In the genomic region with DNA sequence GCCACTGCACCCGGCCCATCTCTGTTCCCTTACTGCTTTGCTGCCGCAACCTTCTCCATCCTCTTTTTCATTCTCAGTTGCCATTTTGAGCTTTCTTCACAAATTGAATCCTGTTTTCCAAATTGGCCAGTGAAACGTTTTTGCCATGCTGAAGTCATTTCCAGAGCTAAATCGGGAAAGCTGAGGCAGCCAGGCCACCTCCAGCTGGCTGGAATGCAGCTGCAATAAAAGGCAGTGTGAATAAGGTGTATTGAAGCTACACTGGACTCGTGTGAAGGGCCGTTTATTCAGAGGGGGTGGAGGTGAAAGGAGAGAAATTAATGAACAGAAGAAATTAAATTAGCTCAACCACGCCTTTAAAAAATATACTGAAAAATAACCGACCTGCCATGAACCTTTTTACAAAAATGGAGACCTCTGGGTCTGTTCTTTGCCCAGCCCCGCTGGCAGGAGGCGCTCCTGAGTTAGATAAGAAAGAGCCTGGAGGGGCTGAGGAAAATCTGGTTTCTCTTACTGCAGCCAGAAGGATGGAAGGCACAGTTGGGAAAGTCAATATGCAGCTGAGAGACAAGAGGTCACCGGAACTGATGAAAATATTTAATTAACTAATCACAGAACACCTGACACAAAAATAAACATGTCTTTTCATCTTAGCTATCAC, we compare ENCODE assay signal across 17 cellular contexts.
DNase-seq lines count a peak whose midpoint lies in the region; ATAC-seq, FAIRE-seq and TF ChIP-seq lines count a peak whose summit lies in the region.
"Had no signal": no experiment of that assay in that cellular context is flagged by ENCODE, and none has a peak within 500 bp of the region (broad histone marks: within the 10 kb centered on the region; RNA-seq: fewer than 3 reads in every experiment).

No MANE protein-coding gene starts in this region.

- no peak overlapping the region for H2BK120ac ChIP-seq in IMR-90 (ENCODE audit: low read depth, low read length)

- intact Hi-C loops in Calu3 (cut with micrococcal nuclease; ENCODE audit: unreplicated experiment) (no loop called here), IMR-90 (cut with micrococcal nuclease) (no loop called here), GM12878 (cut with micrococcal nuclease; ENCODE audit: unreplicated experiment) (no loop called here)

- no CpG with 5 or more reads among the region's 11 CpGs for WGBS in IMR-90 (ENCODE audit: extremely low coverage in 2 of 2, insufficient read length in 1 of 2), 2 experiments
- WGBS in GM12878 (ENCODE audit: insufficient coverage, insufficient replicate concordance, low lambda C conversion rate, missing lambda C conversion rate): 83% methylated on average over 11 of the region's 11 CpGs

- TF ChIP-seq EP300 in GM12878 (IDR thresholded peaks at IDR 0.05; ENCODE audit: borderline replicate concordance in 1 of 2, control insufficient read depth in 1 of 2, low read depth in 2 of 2, low read length in 2 of 2): no peak

- H2AFZ ChIP-seq in IMR-90 (replicated peaks; ENCODE audit: low read length, poor library complexity) (no peak overlapping the region), GM12878 (ENCODE audit: control insufficient read depth, low read depth, low read length) (no peak overlapping the region)

- H3K4me2 ChIP-seq in IMR-90 (ENCODE audit: low read depth, low read length) (no peak overlapping the region), GM12878 (ENCODE audit: control insufficient read depth, insufficient read depth) (no peak overlapping the region)

- no peak overlapping the region for H3K14ac ChIP-seq in IMR-90 (replicated peaks; ENCODE audit: low read depth, low read length)

- DNase-seq in Calu3: peak; percentile 20
- DNase-seq in IMR-90: no peak
- no peak for DNase-seq in GM12878 (ENCODE audit: low read depth, low spot score)
- DNase-seq in kidney epithelial cell (ENCODE audit: low read depth): no peak
- no peak for DNase-seq in T-helper 1 cell
- DNase-seq in activated T-cell treated with anti-CD3 and anti-CD28 coated beads, Interleukin-2, amount 50 U/mL, for 72 hours: no peak
- DNase-seq: activated CD4-positive, CD25-positive, alpha-beta regulatory T cell; activated CD8-positive, alpha-beta memory T cell treated with anti-CD3 and anti-CD28 coated beads, Interleukin-2, amount 50 U/mL, for 48 hours; CD8-positive, alpha-beta memory T cell; dorsolateral prefrontal cortex; naive B cell; NCI-H510A treated with DMSO at 0.1 percent for 48 hours; stomach had no signal

- H4K20me1 ChIP-seq in IMR-90 (ENCODE audit: insufficient read depth, low read length) (no peaks in the 10 kb centered on the region), GM12878 (ENCODE audit: control insufficient read depth, insufficient read depth) (no peaks in the 10 kb centered on the region)

- H3K23ac ChIP-seq in IMR-90 (ENCODE audit: low read depth, low read length): no peak overlapping the region

- TF ChIP-seq POLR2A in IMR-90 (IDR thresholded peaks at IDR 0.05; ENCODE audit: low read depth, low read length) (no peak), GM12878 (IDR thresholded peaks at IDR 0.05; ENCODE audit: low read depth, low read length) (no peak)

- H3K27me3 Mint-ChIP-seq in Calu3 (ENCODE audit: unreplicated experiment): no peaks in the 10 kb centered on the region
- H3K27me3 Mint-ChIP-seq in activated T-cell treated with anti-CD3 and anti-CD28 coated beads, Interleukin-2, amount 50 U/mL, for 72 hours (ENCODE audit: low read depth): no peaks in the 10 kb centered on the region
- H3K27me3 Mint-ChIP-seq: CD8-positive, alpha-beta memory T cell; naive B cell had no signal

- no peak overlapping the region for H4K91ac ChIP-seq in IMR-90 (ENCODE audit: insufficient read depth, low read depth, low read length)

- no peak overlapping the region for H3K9ac ChIP-seq in IMR-90 (ENCODE audit: low read depth, low read length)
- H3K9ac ChIP-seq in GM12878 (ENCODE audit: control insufficient read depth, insufficient read depth, low read length): no peak overlapping the region

- no peak overlapping the region for H2BK20ac ChIP-seq in IMR-90 (ENCODE audit: low read depth, low read length)

- no peak for FAIRE-seq in GM12878 (lab: Jason Lieb, UNC)

- H3K4me3 ChIP-seq in IMR-90 (ENCODE audit: insufficient read depth, low read depth, low read length): no peak overlapping the region
- H3K4me3 ChIP-seq in GM12878: no peak overlapping the region
- no peak overlapping the region for H3K4me3 ChIP-seq in kidney epithelial cell (ENCODE audit: low read depth, low read length)
- H3K4me3 ChIP-seq: dorsolateral prefrontal cortex, SJCRH30, stomach had no signal

- in situ Hi-C loops in IMR-90 (cut with MboI; ENCODE audit: low sequenced_read_pairs) (no loop called here), GM12878 (cut with MboI) (no loop called here)

- H3K27ac ChIP-seq in IMR-90 (ENCODE audit: insufficient read depth, low read length) (no peak overlapping the region), GM12878 (ENCODE audit: control insufficient read depth, insufficient read depth) (no peak overlapping the region)
- H3K27ac ChIP-seq: dorsolateral prefrontal cortex, SJCRH30, stomach had no signal

- no peak overlapping the region for H2AK9ac ChIP-seq in IMR-90 (replicated peaks; ENCODE audit: low read depth, low read length, poor library complexity)

- TF ChIP-seq RAD21 in IMR-90 (IDR thresholded peaks at IDR 0.05; ENCODE audit: low read length): peak; percentile 20
- TF ChIP-seq RAD21 in GM12878 (IDR thresholded peaks at IDR 0.05; ENCODE audit: insufficient read depth, low read depth, low read length): peak; percentile 27; the same call in 1 of the 2 replicates

- H2AK5ac ChIP-seq in IMR-90 (ENCODE audit: low read depth, low read length): no peak overlapping the region

- TF ChIP-seq CTCF in Calu3 (IDR thresholded peaks at IDR 0.05; ENCODE audit: unreplicated experiment) (no peak), IMR-90 (conservative IDR thresholded peaks at IDR 0.05; ENCODE audit: low read depth, low read length) (peak; percentile 34), GM12878 (IDR thresholded peaks at IDR 0.05 in 2 of 3, conservative IDR thresholded peaks at IDR 0.05 in 1 of 3; ENCODE audit: control insufficient read depth in 2 of 3, extremely low read depth in 1 of 3, insufficient read depth in 1 of 3, low read depth in 3 of 3, low read length in 3 of 3) (peak in 1 of 3 experiments; percentile 7; a peak in 1 of 6 replicates), kidney epithelial cell (IDR thresholded peaks at IDR 0.05; ENCODE audit: insufficient read depth, low read length, poor library complexity, severe bottlenecking) (peak; percentile 15)

- no peaks in the 10 kb centered on the region for H3K79me2 ChIP-seq in GM12878 (ENCODE audit: control insufficient read depth, insufficient read depth, low read length)

- H3K9me3 Mint-ChIP-seq in Calu3 (ENCODE audit: low read depth, unreplicated experiment): no peaks in the 10 kb centered on the region
- H3K9me3 Mint-ChIP-seq in activated T-cell treated with anti-CD3 and anti-CD28 coated beads, Interleukin-2, amount 50 U/mL, for 72 hours: no peaks in the 10 kb centered on the region

- H3K9me3 ChIP-seq in IMR-90 (ENCODE audit: control insufficient read depth, insufficient read depth, low read length): no peaks in the 10 kb centered on the region
- no peaks in the 10 kb centered on the region; the same call in 2 of the 3 replicates for H3K9me3 ChIP-seq in GM12878 (replicated peaks; ENCODE audit: control insufficient read depth, insufficient read depth, low read length)
- H3K9me3 ChIP-seq: SJCRH30, stomach had no signal

- no peaks in the 10 kb centered on the region for H3K36me3 Mint-ChIP-seq in Calu3 (ENCODE audit: insufficient read depth, unreplicated experiment)
- H3K36me3 Mint-ChIP-seq in activated T-cell treated with anti-CD3 and anti-CD28 coated beads, Interleukin-2, amount 50 U/mL, for 72 hours (ENCODE audit: insufficient read depth in 2 of 2): no peaks in the 10 kb centered on the region

- CTCF ChIA-PET in Calu3 (lab: Charles Lee) (interaction anchor here (1.2 kb wide), 1 partner anchor 210 kb away, joined by 6 read pairs; no protein-coding TSS in a partner anchor), IMR-90 (lab: Yijun Ruan, JAX) (interaction anchor here (0.7 kb wide), 1 partner anchor 21 kb away, joined by 3 read pairs; no protein-coding TSS in a partner anchor), GM12878 (lab: Yijun Ruan, JAX) (interaction anchor here (0.8 to 1.2 kb wide), 3 partner anchors 10 to 460 kb away, joined by 3 read pairs; no protein-coding TSS in a partner anchor)

- no peak overlapping the region for H3K4ac ChIP-seq in IMR-90 (ENCODE audit: low read depth, low read length)

- no peak overlapping the region for H3K4me3 Mint-ChIP-seq in Calu3 (ENCODE audit: low read depth, unreplicated experiment)
- H3K4me3 Mint-ChIP-seq in activated T-cell treated with anti-CD3 and anti-CD28 coated beads, Interleukin-2, amount 50 U/mL, for 72 hours: no peak overlapping the region
- H3K4me3 Mint-ChIP-seq: CD8-positive, alpha-beta memory T cell; naive B cell had no signal

- H2BK15ac ChIP-seq in IMR-90 (ENCODE audit: low read depth, low read length): no peak overlapping the region

- peaks cover 23% of the 10 kb centered on the region for H3K4me1 Mint-ChIP-seq in Calu3 (ENCODE audit: low read depth, unreplicated experiment)
- peaks cover 13% of the 10 kb centered on the region for H3K4me1 Mint-ChIP-seq in activated T-cell treated with anti-CD3 and anti-CD28 coated beads, Interleukin-2, amount 50 U/mL, for 72 hours (ENCODE audit: low read depth)
- H3K4me1 Mint-ChIP-seq: CD8-positive, alpha-beta memory T cell had no signal

- no peaks in the 10 kb centered on the region; the same call in 1 of the 2 replicates for H3K9me1 ChIP-seq in IMR-90 (ENCODE audit: insufficient read depth, low read length)

- no peaks in the 10 kb centered on the region for H3K36me3 ChIP-seq in IMR-90 (ENCODE audit: control insufficient read depth, insufficient read depth, low read length)
- no peaks in the 10 kb centered on the region for H3K36me3 ChIP-seq in GM12878 (ENCODE audit: control insufficient read depth in 2 of 2, insufficient read depth in 2 of 2, low read length in 1 of 2)
- no peaks in the 10 kb centered on the region for H3K36me3 ChIP-seq in kidney epithelial cell (ENCODE audit: control insufficient read depth, insufficient read depth, low read length)
- H3K36me3 ChIP-seq: SJCRH30, stomach had no signal

- H3K56ac ChIP-seq in IMR-90 (ENCODE audit: extremely low read depth, insufficient read depth, low read length): no peak overlapping the region

- H3K27ac Mint-ChIP-seq in Calu3 (ENCODE audit: unreplicated experiment): no peak overlapping the region
- H3K27ac Mint-ChIP-seq in activated T-cell treated with anti-CD3 and anti-CD28 coated beads, Interleukin-2, amount 50 U/mL, for 72 hours: no peak overlapping the region
- H3K27ac Mint-ChIP-seq: CD8-positive, alpha-beta memory T cell had no signal

- H4K5ac ChIP-seq in IMR-90 (ENCODE audit: low read depth, low read length): no peak overlapping the region

- no TSS peak for BruUV-seq in Calu3 (replicated peaks; lab: Mats Ljungman, UMichigan)
- BruUV-seq in IMR-90 (replicated peaks; lab: Mats Ljungman, UMichigan): no TSS peak
- BruUV-seq in GM12878 (replicated peaks; lab: Mats Ljungman, UMichigan): no TSS peak

- H3K4me1 ChIP-seq in IMR-90 (ENCODE audit: control insufficient read depth, insufficient read depth, low read length): 0 out of 2 replicates have a peak, but pooled peaks cover 2% of the 10 kb centered on the region
- H3K4me1 ChIP-seq in GM12878 (ENCODE audit: control insufficient read depth, insufficient read depth, low read length): no peaks in the 10 kb centered on the region
- H3K4me1 ChIP-seq: SJCRH30 had no signal

- no peak overlapping the region for H4K8ac ChIP-seq in IMR-90 (ENCODE audit: low read depth in 2 of 2, low read length in 2 of 2)

- ATAC-seq in IMR-90 (ENCODE audit: low read depth) (no peak), GM12878 (no peak), GM21447 (IDR thresholded peaks at IDR 0.05; ENCODE audit: unreplicated experiment) (no peak), HG03457 (IDR thresholded peaks at IDR 0.05; ENCODE audit: unreplicated experiment) (no peak)
- ATAC-seq in activated T-cell treated with anti-CD3 and anti-CD28 coated beads, Interleukin-2, amount 50 U/mL, for 72 hours (replicated peaks in 1 of 2): no peak
- ATAC-seq: left cardiac atrium had no signal

- RAD21 ChIA-PET in GM12878 (lab: Charles Lee; ENCODE audit: unreplicated experiment): interaction anchor here (0.8 kb wide), 1 partner anchor 210 kb away, joined by 3 read pairs; no protein-coding TSS in a partner anchor

- H3K79me1 ChIP-seq in IMR-90 (ENCODE audit: low read depth in 1 of 2, low read length in 2 of 2): no peaks in the 10 kb centered on the region

- no peak overlapping the region for H2BK5ac ChIP-seq in IMR-90 (ENCODE audit: low read depth, low read length, poor library complexity, severe bottlenecking)

- dilution Hi-C loops in IMR-90 (cut with HindIII; ENCODE audit: low sequenced_read_pairs, unreplicated experiment): no loop called here

- H3K18ac ChIP-seq in IMR-90 (ENCODE audit: low read depth, low read length): no peak overlapping the region

- SMC1A ChIA-PET in GM12878 (lab: Charles Lee; ENCODE audit: uncharacterized antibody, unreplicated experiment): interaction anchor here (0.8 to 1.6 kb wide), 4 partner anchors 15 to 460 kb away, joined by 3 to 4 read pairs (median 3); no protein-coding TSS in a partner anchor

- POLR2A ChIA-PET in IMR-90 (lab: Charles Lee; ENCODE audit: unreplicated experiment) (no interaction called here), GM12878 (lab: Charles Lee) (no interaction called here)

- no peaks in the 10 kb centered on the region for H3K27me3 ChIP-seq in IMR-90 (ENCODE audit: control insufficient read depth, insufficient read depth, low read length)
- H3K27me3 ChIP-seq in GM12878 (replicated peaks in 1 of 2; ENCODE audit: control insufficient read depth in 2 of 2, insufficient read depth in 2 of 2, low read length in 1 of 2): no peaks in the 10 kb centered on the region
- no peaks in the 10 kb centered on the region for H3K27me3 ChIP-seq in kidney epithelial cell (ENCODE audit: control insufficient read depth, insufficient read depth, low read length)
- H3K27me3 ChIP-seq: dorsolateral prefrontal cortex, SJCRH30, stomach had no signal
